In genomic region chr3:149414557-149415231, GRCh38 we compare ENCODE assay signal across 19 cellular contexts. TPM values are rescaled to one million over a fixed set of nuclear protein-coding genes. Genes with fewer than 3 reads are reported as not detected.
DNase-seq lines count a peak whose midpoint lies in the region; ATAC-seq, FAIRE-seq and TF ChIP-seq lines count a peak whose summit lies in the region.
"Had no signal": no experiment of that assay in that cellular context is flagged by ENCODE, and none has a peak within 500 bp of the region (broad histone marks: within the 10 kb centered on the region; RNA-seq: fewer than 3 reads in every experiment).

No MANE protein-coding gene starts in this region.

- TF ChIP-seq CTCF in endothelial cell of umbilical vein (IDR thresholded peaks at IDR 0.05; ENCODE audit: extremely low read depth in 1 of 2, insufficient read depth in 1 of 2, low read depth in 1 of 2, low read length in 2 of 2) (no peak), lung (IDR thresholded peaks at IDR 0.05; ENCODE audit: control extremely low read depth, extremely low read depth) (no peak), upper lobe of right lung (IDR thresholded peaks at IDR 0.05) (no peak)

- H3K4me1 ChIP-seq in endothelial cell of umbilical vein (ENCODE audit: control insufficient read depth, extremely low read depth, insufficient read depth, low read length), result peaks cover 13% of the 10 kb centered on the region
- no peaks in the 10 kb centered on the region for H3K4me1 ChIP-seq in lung (ENCODE audit: control insufficient read depth in 2 of 2, insufficient read depth in 2 of 2, low read length in 2 of 2)
- peaks cover 12% of the 10 kb centered on the region for H3K4me1 ChIP-seq in upper lobe of right lung
- H3K4me1 ChIP-seq: HAP-1 had no signal

- no TSS peak for BruUV-seq in endothelial cell of umbilical vein (replicated peaks; lab: Mats Ljungman, UMichigan)

- no peaks in the 10 kb centered on the region for H4K20me1 ChIP-seq in endothelial cell of umbilical vein (replicated peaks; ENCODE audit: control insufficient read depth, extremely low read depth, insufficient read depth, low read length)

- intact Hi-C loops in endothelial cell of umbilical vein (cut with micrococcal nuclease), result no loop called here
- intact Hi-C loops in upper lobe of right lung (cut with DNase I), result no loop called here

- DNase-seq in NCI-H510A treated with DMSO at 0.1 percent for 48 hours (lab: John Stamatoyannopoulos, UW) (peak; percentile 56), NCI-H510A (lab: John Stamatoyannopoulos, UW) (no peak), endothelial cell of umbilical vein (ENCODE audit: low read depth, low spot score) (peak; percentile 46), lung (ENCODE audit: low spot score) (no peak), upper lobe of right lung (no peak), NCI-H1436 (lab: John Stamatoyannopoulos, UW) (no peak), cerebellum (ENCODE audit: low spot score) (no peak)
- DNase-seq in activated naive CD4-positive, alpha-beta T cell (lab: John Stamatoyannopoulos, UW), result no peak
- DNase-seq: activated CD4-positive, alpha-beta T cell treated with anti-CD3 and anti-CD28 coated beads for 36 hours; activated naive CD8-positive, alpha-beta T cell treated with anti-CD3 and anti-CD28 coated beads for 36 hours; CD4-positive, CD25-positive, alpha-beta regulatory T cell; cerebellar nuclear complex; NCI-H774; RPMI8226; T-helper 2 cell had no signal

- no peaks in the 10 kb centered on the region for H3K79me2 ChIP-seq in endothelial cell of umbilical vein (ENCODE audit: control insufficient read depth, insufficient read depth, low read length)

- CTCF ChIA-PET in endothelial cell of umbilical vein (lab: Charles Lee), result no interaction called here

- H3K36me3 ChIP-seq in endothelial cell of umbilical vein (ENCODE audit: control insufficient read depth in 2 of 2, extremely low read depth in 1 of 2, insufficient read depth in 2 of 2, low read length in 2 of 2) (no peaks in the 10 kb centered on the region), lung (ENCODE audit: control insufficient read depth in 2 of 2, insufficient read depth in 2 of 2, low read length in 2 of 2) (no peaks in the 10 kb centered on the region), upper lobe of right lung (no peaks in the 10 kb centered on the region)
- H3K36me3 ChIP-seq: HAP-1 had no signal

- H3K27ac ChIP-seq in endothelial cell of umbilical vein (ENCODE audit: insufficient read depth, low read depth, low read length), result no peak overlapping the region
- peak overlapping the region in 1 of 2 donors; percentile 93 for H3K27ac ChIP-seq in lung (ENCODE audit: low read depth in 1 of 2, low read length in 1 of 2)
- H3K27ac ChIP-seq in upper lobe of right lung, result peak overlapping the region; percentile 59
- H3K27ac ChIP-seq: 22Rv1 had no signal

- H3K9me3 ChIP-seq in endothelial cell of umbilical vein (replicated peaks; ENCODE audit: control insufficient read depth, insufficient read depth, low read length), result no peaks in the 10 kb centered on the region
- no peaks in the 10 kb centered on the region for H3K9me3 ChIP-seq in lung (ENCODE audit: control insufficient read depth in 2 of 2, insufficient read depth in 1 of 2, low read length in 1 of 2)
- H3K9me3 ChIP-seq in upper lobe of right lung, result no peaks in the 10 kb centered on the region
- H3K9me3 ChIP-seq: HAP-1 had no signal

- no peak for FAIRE-seq in endothelial cell of umbilical vein (lab: Jason Lieb, UNC)

- 96 to 97% methylated on average over 1 of the region's 1 CpG for WGBS in lung, 2 donors

- H2AFZ ChIP-seq in endothelial cell of umbilical vein (ENCODE audit: low read depth, low read length), result no peak overlapping the region

- POLR2A ChIA-PET in endothelial cell of umbilical vein (lab: Charles Lee), result no interaction called here

- no peak for TF ChIP-seq POLR2A in endothelial cell of umbilical vein (IDR thresholded peaks at IDR 0.05; ENCODE audit: low read depth, low read length)

- dilution Hi-C loops in endothelial cell of umbilical vein (cut with MboI; ENCODE audit: extremely low pct_ligation_motif_present, low sequenced_read_pairs), result no loop called here

- ATAC-seq in lung (ENCODE audit: insufficient read depth, low FRiP score), result peak; percentile 70
- ATAC-seq in upper lobe of right lung, result peak; percentile 94
- ATAC-seq: activated CD4-positive, alpha-beta T cell treated with anti-CD3 and anti-CD28 coated beads for 36 hours; esophagus mucosa had no signal

- no peaks in the 10 kb centered on the region for H3K27me3 ChIP-seq in endothelial cell of umbilical vein (ENCODE audit: control insufficient read depth in 2 of 2, insufficient read depth in 2 of 2, low read length in 2 of 2)
- no peaks in the 10 kb centered on the region for H3K27me3 ChIP-seq in lung (ENCODE audit: control insufficient read depth, insufficient read depth)
- H3K27me3 ChIP-seq in upper lobe of right lung, result no peaks in the 10 kb centered on the region

- H3K4me3 ChIP-seq in endothelial cell of umbilical vein (replicated peaks in 1 of 3; ENCODE audit: insufficient read depth in 1 of 3, low read depth in 1 of 3, low read length in 3 of 3), result no peak overlapping the region
- H3K4me3 ChIP-seq in lung, result no peak overlapping the region
- no peak overlapping the region for H3K4me3 ChIP-seq in upper lobe of right lung
- H3K4me3 ChIP-seq: HAP-1 had no signal

- H3K9me1 ChIP-seq in endothelial cell of umbilical vein (replicated peaks; ENCODE audit: control insufficient read depth, extremely low read depth, insufficient read depth, low read length), result no peaks in the 10 kb centered on the region

- H3K9ac ChIP-seq in endothelial cell of umbilical vein (replicated peaks; ENCODE audit: extremely low read depth, insufficient read depth, low read length), result no peak overlapping the region

- no peak overlapping the region for H3K4me2 ChIP-seq in endothelial cell of umbilical vein (ENCODE audit: insufficient read depth, low read length)

TF ChIP-seq in endothelial cell of umbilical vein, 7 proteins besides CTCF, POLR2A, EP300 and RAD21:
- TF ChIP-seq JUN (IDR thresholded peaks at IDR 0.05; ENCODE audit: borderline replicate concordance, insufficient read depth, insufficient read length, low read depth) (no peak), EZH2 (IDR thresholded peaks at IDR 0.05; ENCODE audit: borderline replicate concordance, low read depth, low read length, severe bottlenecking) (no peak), POLR2AphosphoS5 (IDR thresholded peaks at IDR 0.05; ENCODE audit: insufficient read depth, low read depth, low read length) (no peak), MAX (IDR thresholded peaks at IDR 0.05; ENCODE audit: insufficient read depth, insufficient read length) (no peak), MYC (IDR thresholded peaks at IDR 0.05; ENCODE audit: low read depth, low read length) (no peak), FOS (IDR thresholded peaks at IDR 0.05; ENCODE audit: borderline replicate concordance, insufficient read depth, low read length) (no peak), GATA2 (IDR thresholded peaks at IDR 0.05; ENCODE audit: insufficient read depth, insufficient read length, low read depth, low read length) (no peak)

RNA-seq across cellular contexts. Expression of gene TM4SF1, which starts 37.2 kb away (rescaled TPM):
- 559 and 619 TPM in 2 replicates for total RNA-seq in endothelial cell of umbilical vein
- polyA plus RNA-seq in endothelial cell of umbilical vein, result 1,270 and 1,407 TPM in 2 replicates
- polyA plus RNA-seq in endothelial cell of umbilical vein (2011; cell fraction: cytosol; rRNA removed), result 1,095 and 1,145 TPM in 2 replicates
- 679 and 727 TPM in 2 replicates for polyA plus RNA-seq in endothelial cell of umbilical vein (2011; cell fraction: nucleus; rRNA removed)
- 331 and 379 TPM in 2 replicates for polyA plus RNA-seq in endothelial cell of umbilical vein (2012)
- 1,191 and 1,311 TPM in 2 replicates for polyA minus RNA-seq in endothelial cell of umbilical vein
- 916 TPM for polyA minus RNA-seq in endothelial cell of umbilical vein (2011; cell fraction: cytosol; rRNA and poly(A)+ RNA removed)
- 436 and 623 TPM in 2 replicates for polyA minus RNA-seq in endothelial cell of umbilical vein (2011; cell fraction: nucleus; rRNA and poly(A)+ RNA removed)
- total RNA-seq in lung, result 100 to 1,000 TPM; 177 to 281 TPM
- polyA plus RNA-seq in lung, result 100 to 1,000 TPM; 215 to 261 TPM
- total RNA-seq in upper lobe of right lung, result 188 TPM
- total RNA-seq in cerebellum, result 22.4 TPM
- total RNA-seq: activated CD4-positive, alpha-beta T cell treated with anti-CD3 and anti-CD28 coated beads for 36 hours; activated naive CD8-positive, alpha-beta T cell treated with anti-CD3 and anti-CD28 coated beads for 36 hours had no signal
- polyA plus RNA-seq: CD4-positive, CD25-positive, alpha-beta regulatory T cell had no signal

RNA-seq across cellular contexts. Expression of gene TM4SF4, which starts 59.8 kb away (rescaled TPM):
- total RNA-seq in endothelial cell of umbilical vein, result not detected in 2 replicates
- not detected in 2 replicates for polyA plus RNA-seq in endothelial cell of umbilical vein
- polyA plus RNA-seq in endothelial cell of umbilical vein (2011; cell fraction: cytosol; rRNA removed), result not detected in 2 replicates
- not detected in 2 replicates for polyA plus RNA-seq in endothelial cell of umbilical vein (2011; cell fraction: nucleus; rRNA removed)
- not detected in 2 replicates for polyA plus RNA-seq in endothelial cell of umbilical vein (2012)
- polyA minus RNA-seq in endothelial cell of umbilical vein, result not detected in 2 replicates
- not detected for polyA minus RNA-seq in endothelial cell of umbilical vein (2011; cell fraction: cytosol; rRNA and poly(A)+ RNA removed)
- polyA minus RNA-seq in endothelial cell of umbilical vein (2011; cell fraction: nucleus; rRNA and poly(A)+ RNA removed), result not detected in 2 replicates
- total RNA-seq in lung, result 1 to 10 TPM; 1.9 to 2.2 TPM
- 1 to 10 TPM in 1 of 2 donors, under 1 TPM in 1; 0.22 to 4.4 TPM for polyA plus RNA-seq in lung
- total RNA-seq in upper lobe of right lung, result 0.49 TPM
- not detected for total RNA-seq in cerebellum
- total RNA-seq: activated CD4-positive, alpha-beta T cell treated with anti-CD3 and anti-CD28 coated beads for 36 hours; activated naive CD8-positive, alpha-beta T cell treated with anti-CD3 and anti-CD28 coated beads for 36 hours; CD4-positive, CD25-positive, alpha-beta regulatory T cell; esophagus mucosa; pulmonary artery endothelial cell had no signal
- polyA plus RNA-seq: CD4-positive, CD25-positive, alpha-beta regulatory T cell had no signal

Comparison
In these comparisons a context has a peak if more than half of its experiments do, and no peak if none do; other contexts are left out.
1. DNase-seq: peak in NCI-H510A treated with DMSO at 0.1 percent for 48 hours (single experiment) and endothelial cell of umbilical vein (single experiment); none in NCI-H510A (single experiment), lung (single experiment), upper lobe of right lung (single experiment), activated naive CD4-positive, alpha-beta T cell (0 of 4), NCI-H1436 (single experiment) and cerebellum (single experiment).